Comparison of ENCODE assay signal across 26 cellular contexts in the genomic region with DNA sequence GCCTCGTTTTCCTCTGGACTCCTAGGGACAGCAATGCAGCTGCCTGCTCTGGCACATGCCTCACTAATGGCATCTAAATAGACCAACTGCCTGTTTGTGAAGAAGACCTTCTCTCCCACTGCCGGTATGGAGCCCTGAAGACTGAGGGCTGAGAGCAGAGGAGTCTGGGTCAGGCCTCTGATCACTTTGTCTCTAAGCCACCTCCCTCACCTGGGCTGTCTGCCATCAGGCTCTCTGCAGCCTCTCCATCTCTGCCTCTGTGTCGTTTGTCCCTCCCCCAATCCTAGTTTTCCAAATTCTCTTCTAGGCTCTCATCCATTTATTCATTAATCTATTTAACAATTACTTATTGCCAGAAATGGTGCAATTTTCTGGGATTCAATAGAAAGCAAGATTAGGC. TPM values are rescaled to one million over a fixed set of nuclear protein-coding genes. Genes with fewer than 3 reads are reported as not detected.
"Had no signal": no experiment of that assay in that cellular context is flagged by ENCODE, and none has a peak within 500 bp of the region (broad histone marks: within the 10 kb centered on the region; RNA-seq: fewer than 3 reads in every experiment).

No MANE protein-coding gene starts in this region.

- H3K27ac ChIP-seq: stomach, suprapubic skin, testis, thoracic aorta, thyroid gland, tibial artery, tibial nerve, transverse colon, upper lobe of left lung, uterus, vagina had no signal

- H3K27me3 ChIP-seq: stomach, suprapubic skin, testis, thyroid gland, tibial artery, tibial nerve, transverse colon, upper lobe of left lung, uterus, vagina had no signal

- H3K36me3 ChIP-seq: stomach, suprapubic skin, thoracic aorta, thyroid gland, tibial artery, tibial nerve, transverse colon, upper lobe of left lung, uterus, vagina had no signal

- H3K4me3 ChIP-seq: stomach, suprapubic skin, testis, thoracic aorta, thyroid gland, tibial artery, tibial nerve, transverse colon, upper lobe of left lung, uterus, vagina had no signal

- DNase-seq: stimulated activated CD4-positive, alpha-beta T cell treated with anti-CD3 and anti-CD28 coated beads, Interleukin-2, amount 100 ng/mL, for 48 hours; stimulated activated CD4-positive, alpha-beta T cell treated with anti-CD3 and anti-CD28 coated beads, Interleukin-4, amount 100 ng/mL, for 1 hour; stimulated activated CD4-positive, alpha-beta T cell treated with anti-CD3 and anti-CD28 coated beads, Interleukin-4, amount 100 ng/mL, for 24 hours; stimulated activated CD4-positive, alpha-beta T cell treated with anti-CD3 and anti-CD28 coated beads, Interleukin-4, amount 100 ng/mL, for 4 hours; stimulated activated CD8-positive, alpha-beta memory T cell treated with anti-CD3 and anti-CD28 coated beads, Interleukin-4, amount 100 ng/mL, for 48 hours; stimulated activated naive B cell treated with anti-CD40 and anti-IgM and Interleukin-4, amounts not matched to agents 10 μg/mL and 1 μg/mL and 100 μg/mL, for 72 hours; stimulated activated naive CD4-positive, alpha-beta T cell; stimulated activated naive CD4-positive, alpha-beta T cell treated with Interleukin-2 at 50 U/mL for 16 hours; stimulated activated naive CD8-positive, alpha-beta T cell treated with anti-CD3 and anti-CD28 coated beads, Interleukin-15, amount 100 ng/mL, for 72 hours; stimulated activated naive CD8-positive, alpha-beta T cell treated with anti-CD3 and anti-CD28 coated beads, Interleukin-15, Interleukin-2, amounts not matched to agents 100 U/mL and 50 U/mL, for 24 hours; stomach; substantia nigra; testis; thyroid gland; tibial artery; transverse colon; trophoblast cell; upper lobe of left lung; uterus had no signal

- H3K9me3 ChIP-seq: testis, thoracic aorta, thyroid gland, uterus, vagina had no signal

- H3K4me1 ChIP-seq: stomach, suprapubic skin, testis, thyroid gland, tibial artery, tibial nerve, transverse colon, upper lobe of left lung, uterus, vagina had no signal

- ATAC-seq: stimulated activated naive B cell treated with anti-CD40 and anti-IgM and Interleukin-4, amounts not matched to agents 10 μg/mL and 1 μg/mL and 100 μg/mL, for 72 hours; stimulated activated naive CD8-positive, alpha-beta T cell treated with anti-CD3 and anti-CD28 coated beads, Interleukin-15, amount 100 ng/mL, for 72 hours; stimulated activated naive CD8-positive, alpha-beta T cell treated with anti-CD3 and anti-CD28 coated beads, Interleukin-15, Interleukin-2, amounts not matched to agents 100 U/mL and 50 U/mL, for 24 hours had no signal

RNA-seq across cellular contexts. Expression of a gene that starts 15.2 kb away (rescaled TPM):
- total RNA-seq: subcutaneous adipose tissue, suprapubic skin, temporal lobe, testis, thoracic aorta, thyroid gland, tibial nerve, transverse colon, urinary bladder had no signal

RNA-seq across cellular contexts. Expression of a gene that starts 35.3 kb away (rescaled TPM):
- total RNA-seq: subcutaneous adipose tissue, suprapubic skin, thoracic aorta, urinary bladder had no signal
